Comparison of ENCODE assay signal across 7 cellular contexts in genomic region chr7:23804707-23805106, GRCh38.
"Had no signal": no experiment of that assay in that cellular context is flagged by ENCODE, and none has a peak within 500 bp of the region (broad histone marks: within the 10 kb centered on the region; RNA-seq: fewer than 3 reads in every experiment).

No MANE protein-coding gene starts in this region.

- H3K27ac Mint-ChIP-seq: GM23338, H9 had no signal

- FAIRE-seq: H1, H54, HTR-8/SVneo had no signal

- H3K4me2 ChIP-seq: GM23338 had no signal

- H2AFZ ChIP-seq: GM23338 had no signal

- ATAC-seq: GM23338 had no signal

- H3K4me3 ChIP-seq: GM23338 had no signal

- H3K4me3 Mint-ChIP-seq: GM23338, H9 had no signal

- DNase-seq: H9, HCEC 1CT, IMR-90 had no signal

- H3K9me3 Mint-ChIP-seq: GM23338 had no signal
